ENCODE assay signal across 21 cellular contexts in genomic region chr10:17263580-17263979, GRCh38.
"Had no signal": no experiment of that assay in that cellular context is flagged by ENCODE, and none has a peak within 500 bp of the region (broad histone marks: within the 10 kb centered on the region; RNA-seq: fewer than 3 reads in every experiment).

No MANE protein-coding gene starts in this region.

- H3K27ac ChIP-seq: left ventricle myocardium inferior, ovary, right atrium auricular region, right lobe of liver, tibial nerve, uterus had no signal

- H3K36me3 ChIP-seq: left ventricle myocardium inferior, ovary, right atrium auricular region, right lobe of liver, tibial nerve, uterus had no signal

- DNase-seq: islet precursor cell; left ventricle myocardium inferior; midbrain; mucosa of descending colon; naive thymus-derived CD4-positive, alpha-beta T cell; ovary; right lobe of liver; stimulated activated CD4-positive, alpha-beta T cell treated with anti-CD3 and anti-CD28 coated beads, Interleukin-1b, Interleukin-23, amount 100 ng/mL, for 48 hours; stimulated activated CD4-positive, alpha-beta T cell treated with anti-CD3 and anti-CD28 coated beads, Interleukin-2, amount 100 ng/mL, for 48 hours; stimulated activated CD4-positive, alpha-beta T cell treated with anti-CD3 and anti-CD28 coated beads, Interleukin-4, amount 100 ng/mL, for 4 hours; stimulated activated CD8-positive, alpha-beta memory T cell treated with anti-CD3 and anti-CD28 coated beads, Interleukin-4, amount 100 ng/mL, for 48 hours; stimulated activated naive CD4-positive, alpha-beta T cell treated with Interleukin-2 at 50 U/mL for 16 hours; stimulated activated naive CD8-positive, alpha-beta T cell treated with anti-CD3 and anti-CD28 coated beads, Interleukin-15, amount 100 ng/mL, for 72 hours; substantia nigra; uterus had no signal

- ATAC-seq: mucosa of descending colon; naive thymus-derived CD4-positive, alpha-beta T cell; natural killer cell treated with Interleukin-12 subunit alpha and Interleukin-12 subunit beta and Interleukin-15 and Interleukin-18, amount 100 ng/mL, for 72 hours; right lobe of liver; stimulated activated memory B cell treated with anti-CD40 and anti-IgM and Interleukin-4, amounts not matched to agents 10 μg/mL and 1 μg/mL and 100 μg/mL, for 72 hours; stimulated activated naive CD8-positive, alpha-beta T cell treated with anti-CD3 and anti-CD28 coated beads, Interleukin-15, amount 100 ng/mL, for 72 hours had no signal

- H3K4me3 ChIP-seq: left ventricle myocardium inferior, lung, mucosa of descending colon, ovary, right atrium auricular region, right lobe of liver, smooth muscle cell, tibial nerve, uterus had no signal

- H3K27me3 ChIP-seq: ovary, right atrium auricular region, right lobe of liver, tibial nerve, uterus had no signal

- H3K4me1 ChIP-seq: left ventricle myocardium inferior, right atrium auricular region, right lobe of liver, tibial nerve, uterus had no signal

- H3K4me2 ChIP-seq: smooth muscle cell had no signal

- H3K9me3 ChIP-seq: ovary had no signal
